23 cellular contexts compared by ENCODE assay signal in genomic region chr11:132062031-132062430, GRCh38.
DNase-seq lines count a peak whose midpoint lies in the region; TF ChIP-seq lines count a peak whose summit lies in the region.
"Had no signal": no experiment of that assay in that cellular context is flagged by ENCODE, and none has a peak within 500 bp of the region (broad histone marks: within the 10 kb centered on the region; RNA-seq: fewer than 3 reads in every experiment).

No MANE protein-coding gene starts in this region.

- no peak overlapping the region for H3K4me3 Mint-ChIP-seq in osteocyte (ENCODE audit: unreplicated experiment)
- no peak overlapping the region for H3K4me3 Mint-ChIP-seq in activated CD4-positive, alpha-beta T cell treated with anti-CD3 and anti-CD28 coated beads, Interleukin-2, amount 10 ng/mL, durations not matched to agents 24 days and 14 days
- H3K4me3 Mint-ChIP-seq: activated CD8-positive, alpha-beta memory T cell treated with anti-CD3 and anti-CD28 coated beads, Interleukin-2, amount 10 ng/mL, durations not matched to agents 7 days and 5 days; activated naive CD4-positive, alpha-beta T cell treated with anti-CD3 and anti-CD28 coated beads for 36 hours; CD4-positive, alpha-beta memory T cell; GM23338; T-helper 2 cell treated with Interferon-gamma antibody and Interleukin-4, amounts not matched to agents 5 μg/mL and 100 μg/mL, for 36 hours had no signal

- WGBS in GM23248 (ENCODE audit: low coverage in 1 of 2, low lambda C conversion rate in 2 of 2, missing lambda C conversion rate in 2 of 2), 2 experiments: 96 to 100% methylated on average over 1 of the region's 1 CpG

- H2AFZ ChIP-seq in GM23248: no peak overlapping the region
- H2AFZ ChIP-seq: GM23338 had no signal

- H3K9me3 ChIP-seq in GM23248 (ENCODE audit: low read depth): no peaks in the 10 kb centered on the region
- H3K9me3 ChIP-seq: stomach, tibial artery had no signal

- H3K36me3 ChIP-seq in GM23248 (ENCODE audit: low read depth): no peaks in the 10 kb centered on the region
- H3K36me3 ChIP-seq: stomach, tibial artery, WERI-Rb-1 had no signal

- H3K27me3 ChIP-seq in GM23248 (replicated peaks; ENCODE audit: insufficient read depth): no peaks in the 10 kb centered on the region
- H3K27me3 ChIP-seq: tibial artery had no signal

- peak overlapping the region; percentile 91 for H3K27ac Mint-ChIP-seq in osteocyte (ENCODE audit: unreplicated experiment)
- no peak overlapping the region for H3K27ac Mint-ChIP-seq in activated CD4-positive, alpha-beta T cell treated with anti-CD3 and anti-CD28 coated beads, Interleukin-2, amount 10 ng/mL, durations not matched to agents 24 days and 14 days
- H3K27ac Mint-ChIP-seq: activated CD8-positive, alpha-beta memory T cell treated with anti-CD3 and anti-CD28 coated beads, Interleukin-2, amount 10 ng/mL, durations not matched to agents 7 days and 5 days; activated naive CD4-positive, alpha-beta T cell treated with anti-CD3 and anti-CD28 coated beads for 36 hours; CD4-positive, alpha-beta memory T cell; GM23338; progenitor cell of endocrine pancreas; T-helper 2 cell treated with Interferon-gamma antibody and Interleukin-4, amounts not matched to agents 5 μg/mL and 100 μg/mL, for 36 hours had no signal

- 0 out of 2 replicates have a peak, but pooled peaks cover 20% of the 10 kb centered on the region for H3K79me2 ChIP-seq in GM23248 (ENCODE audit: insufficient read depth)

- H3K9me2 ChIP-seq in GM23248 (ENCODE audit: insufficient read depth): no peaks in the 10 kb centered on the region

- no peak overlapping the region for H3K4me3 ChIP-seq in GM23248
- H3K4me3 ChIP-seq: GM23338, lung, stomach, tibial artery had no signal

- H4K20me1 ChIP-seq in GM23248 (ENCODE audit: insufficient read depth): no peaks in the 10 kb centered on the region

- no peaks in the 10 kb centered on the region for H3K9me3 Mint-ChIP-seq in osteocyte (ENCODE audit: unreplicated experiment)
- no peaks in the 10 kb centered on the region for H3K9me3 Mint-ChIP-seq in activated CD4-positive, alpha-beta T cell treated with anti-CD3 and anti-CD28 coated beads, Interleukin-2, amount 10 ng/mL, durations not matched to agents 24 days and 14 days
- H3K9me3 Mint-ChIP-seq: activated naive CD4-positive, alpha-beta T cell treated with anti-CD3 and anti-CD28 coated beads for 36 hours had no signal

- H3K9ac ChIP-seq in GM23248: no peak overlapping the region

- intact Hi-C loops in activated CD4-positive, alpha-beta T cell treated with anti-CD3 and anti-CD28 coated beads, Interleukin-2, amount 10 ng/mL, durations not matched to agents 24 days and 14 days (cut with micrococcal nuclease): no loop called here

- TF ChIP-seq CTCF in osteocyte (IDR thresholded peaks at IDR 0.05): no peak

- DNase-seq in GM23248: no peak
- DNase-seq in NCI-H146 treated with DMSO at 0.1 percent for 48 hours (lab: John Stamatoyannopoulos, UW; ENCODE audit: unreplicated experiment): peak; percentile 95
- peak; percentile 9 for DNase-seq in cerebellar cortex (ENCODE audit: low spot score)
- DNase-seq in osteocyte (ENCODE audit: extremely low spot score, unreplicated experiment): no peak
- DNase-seq in Kasumi-1 (lab: John Stamatoyannopoulos, UW): no peak
- DNase-seq in activated CD4-positive, alpha-beta T cell treated with anti-CD3 and anti-CD28 coated beads, Interleukin-2, amount 10 ng/mL, durations not matched to agents 24 days and 14 days: no peak
- DNase-seq in NCI-H1694 treated with DMSO at 0.1 percent for 48 hours (lab: John Stamatoyannopoulos, UW): no peak
- DNase-seq: activated CD4-positive, alpha-beta T cell treated with anti-CD3 and anti-CD28 coated beads, Interleukin-2, amount 50 U/mL, for 1 hour; activated CD8-positive, alpha-beta memory T cell treated with anti-CD3 and anti-CD28 coated beads, Interleukin-2, amount 10 ng/mL, durations not matched to agents 7 days and 5 days; activated naive CD4-positive, alpha-beta T cell treated with anti-CD3 and anti-CD28 coated beads for 36 hours; CD4-positive, alpha-beta memory T cell; glutamatergic neuron; KG1; kidney glomerular epithelial cell; NCI-H1048; NCI-H526; stomach; tibial artery; WERI-Rb-1 had no signal

- peak overlapping the region; percentile 41; the same call in 1 of the 2 replicates for H3K27ac ChIP-seq in GM23248
- H3K27ac ChIP-seq: stomach, tibial artery, WERI-Rb-1 had no signal

- H3F3A ChIP-seq in GM23248 (ENCODE audit: insufficient read depth): peaks cover 38% of the 10 kb centered on the region

- in situ Hi-C loops in GM23248 (cut with MboI): no loop called here

- H3K4me1 ChIP-seq in GM23248 (ENCODE audit: insufficient read depth): peaks cover 54% of the 10 kb centered on the region
- H3K4me1 ChIP-seq: stomach, tibial artery had no signal

- H3K4me2 ChIP-seq in GM23248 (ENCODE audit: unreplicated experiment): peak overlapping the region; percentile 5
- H3K4me2 ChIP-seq: GM23338 had no signal

- no peaks in the 10 kb centered on the region for H3K27me3 Mint-ChIP-seq in osteocyte (ENCODE audit: unreplicated experiment)
- H3K27me3 Mint-ChIP-seq in activated CD4-positive, alpha-beta T cell treated with anti-CD3 and anti-CD28 coated beads, Interleukin-2, amount 10 ng/mL, durations not matched to agents 24 days and 14 days: no peaks in the 10 kb centered on the region
- H3K27me3 Mint-ChIP-seq: activated CD8-positive, alpha-beta memory T cell treated with anti-CD3 and anti-CD28 coated beads, Interleukin-2, amount 10 ng/mL, durations not matched to agents 7 days and 5 days; CD4-positive, alpha-beta memory T cell had no signal

- H3K36me3 Mint-ChIP-seq in osteocyte (ENCODE audit: unreplicated experiment): peaks cover 4% of the 10 kb centered on the region
- no peaks in the 10 kb centered on the region for H3K36me3 Mint-ChIP-seq in activated CD4-positive, alpha-beta T cell treated with anti-CD3 and anti-CD28 coated beads, Interleukin-2, amount 10 ng/mL, durations not matched to agents 24 days and 14 days (ENCODE audit: low read depth)
- H3K36me3 Mint-ChIP-seq: activated CD8-positive, alpha-beta memory T cell treated with anti-CD3 and anti-CD28 coated beads, Interleukin-2, amount 10 ng/mL, durations not matched to agents 7 days and 5 days; CD4-positive, alpha-beta memory T cell had no signal

- H3K4me1 Mint-ChIP-seq in osteocyte (ENCODE audit: unreplicated experiment): peaks cover 73% of the 10 kb centered on the region
- no peaks in the 10 kb centered on the region for H3K4me1 Mint-ChIP-seq in activated CD4-positive, alpha-beta T cell treated with anti-CD3 and anti-CD28 coated beads, Interleukin-2, amount 10 ng/mL, durations not matched to agents 24 days and 14 days
- H3K4me1 Mint-ChIP-seq: activated CD8-positive, alpha-beta memory T cell treated with anti-CD3 and anti-CD28 coated beads, Interleukin-2, amount 10 ng/mL, durations not matched to agents 7 days and 5 days; CD4-positive, alpha-beta memory T cell had no signal

Comparison
In these comparisons a context has a peak if more than half of its experiments do, and no peak if none do; other contexts are left out.
1. DNase-seq: peak in NCI-H146 treated with DMSO at 0.1 percent for 48 hours (single experiment) and cerebellar cortex (single experiment); none in GM23248 (single experiment), osteocyte (single experiment), Kasumi-1 (0 of 2), activated CD4-positive, alpha-beta T cell treated with anti-CD3 and anti-CD28 coated beads, Interleukin-2, amount 10 ng/mL, durations not matched to agents 24 days and 14 days (single experiment) and NCI-H1694 treated with DMSO at 0.1 percent for 48 hours (single experiment).